8 cellular contexts compared by ENCODE assay signal in the genomic region with DNA sequence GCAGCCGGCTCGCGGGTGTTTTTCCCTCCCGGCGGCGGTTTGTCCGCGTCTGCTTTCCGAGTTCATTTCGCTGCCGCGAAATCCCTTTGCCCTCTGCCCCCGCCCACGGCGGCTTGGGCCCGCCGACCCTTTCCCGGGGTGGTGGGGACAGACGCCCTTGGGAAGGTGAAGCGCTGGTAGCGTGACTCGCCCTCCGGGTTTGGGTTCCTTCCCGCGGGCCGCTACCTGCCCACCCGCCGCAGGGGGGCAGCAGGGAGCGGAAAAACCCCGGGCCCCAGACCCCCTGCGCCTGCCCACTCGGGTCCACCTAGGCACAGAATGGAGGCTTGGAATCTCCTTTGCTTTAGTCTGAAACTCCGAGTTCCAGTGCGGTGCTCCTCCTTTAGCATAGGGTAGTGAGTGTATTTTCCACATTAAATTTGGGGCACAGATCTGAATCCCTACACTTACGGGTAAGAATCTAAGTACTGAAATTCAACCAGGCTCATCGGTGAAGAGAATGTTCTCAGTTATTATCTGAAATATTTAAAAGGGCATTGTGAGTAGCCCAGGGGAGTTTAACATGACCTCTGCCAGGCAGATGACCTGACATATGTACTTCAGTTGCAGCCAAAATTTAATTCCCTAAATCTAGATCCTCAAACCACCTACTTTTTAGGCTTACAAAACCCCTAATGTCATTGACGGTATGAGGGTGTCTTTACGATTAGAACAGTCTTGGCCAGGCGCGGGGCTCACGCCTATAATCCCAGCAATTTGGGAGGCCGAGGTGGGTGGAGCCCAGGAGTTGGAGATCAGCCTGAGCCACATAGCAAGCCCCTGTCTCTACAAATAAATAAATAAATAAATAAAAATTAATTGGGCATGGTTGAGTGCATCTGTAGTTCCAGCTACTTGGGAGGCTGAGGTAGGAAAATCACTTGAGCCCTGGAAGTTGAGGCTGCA. TPM values are rescaled to one million over a fixed set of nuclear protein-coding genes. Genes with fewer than 3 reads are reported as not detected.
DNase-seq lines count a peak whose midpoint lies in the region; ATAC-seq and TF ChIP-seq lines count a peak whose summit lies in the region.

No MANE protein-coding gene starts in this region.

- H3K4me1 Mint-ChIP-seq in activated naive CD4-positive, alpha-beta T cell treated with anti-CD3 and anti-CD28 coated beads for 36 hours (ENCODE audit: low read depth), result peaks cover 29% of the 10 kb centered on the region

- H3K36me3 ChIP-seq in HUES64 (ENCODE audit: insufficient read depth, low read length) (peaks cover 61% of the 10 kb centered on the region), SJSA1 (peaks cover 83% of the 10 kb centered on the region), heart right ventricle (peaks cover 0 to 60% (median 26%) of the 10 kb centered on the region in 9 donors), psoas muscle (ENCODE audit: insufficient read depth in 1 of 2, low read depth in 1 of 2) (peaks cover 10 to 61% of the 10 kb centered on the region in 2 donors), vagina (peaks cover 0 to 40% of the 10 kb centered on the region in 2 donors)

- H3K27me3 ChIP-seq in HUES64 (ENCODE audit: insufficient read depth, low read length), result no peaks in the 10 kb centered on the region
- no peaks in the 10 kb centered on the region for H3K27me3 ChIP-seq in SJSA1 (replicated peaks)
- H3K27me3 ChIP-seq in heart right ventricle, result no peaks in the 10 kb centered on the region
- no peaks in the 10 kb centered on the region for H3K27me3 ChIP-seq in psoas muscle (ENCODE audit: insufficient read depth in 3 of 3, low read length in 2 of 3)
- no peaks in the 10 kb centered on the region for H3K27me3 ChIP-seq in vagina

- H3K9me3 Mint-ChIP-seq in activated naive CD4-positive, alpha-beta T cell treated with anti-CD3 and anti-CD28 coated beads for 36 hours, result no peaks in the 10 kb centered on the region

- H3K9me3 ChIP-seq in HUES64 (ENCODE audit: insufficient read depth, low read depth, low read length) (no peaks in the 10 kb centered on the region), SJSA1 (replicated peaks) (no peaks in the 10 kb centered on the region), heart right ventricle (no peaks in the 10 kb centered on the region), psoas muscle (no peaks in the 10 kb centered on the region), vagina (no peaks in the 10 kb centered on the region)

- WGBS in HUES64, result 15% methylated on average over 42 of the region's 42 CpGs
- WGBS in heart right ventricle, 2 donors, result 17 to 21% methylated on average over 42 of the region's 42 CpGs
- 15 to 17% (median 16%) methylated on average over 40 to 42 of the region's 42 CpGs for WGBS in psoas muscle, 3 donors

- no peak for TF ChIP-seq POLR2A in vagina (IDR thresholded peaks at IDR 0.05)

- peak overlapping the region; percentile 76 for H3K27ac Mint-ChIP-seq in activated naive CD4-positive, alpha-beta T cell treated with anti-CD3 and anti-CD28 coated beads for 36 hours

- peak overlapping the region; percentile 77 for H3K27ac ChIP-seq in HUES64 (ENCODE audit: low read depth, low read length)
- H3K27ac ChIP-seq in SJSA1, result peak overlapping the region; percentile 70
- H3K27ac ChIP-seq in heart right ventricle, result peak overlapping the region; percentile 76 to 98 (median 93)
- peak overlapping the region; percentile 100 for H3K27ac ChIP-seq in psoas muscle
- peak overlapping the region; percentile 89 for H3K27ac ChIP-seq in vagina

- peaks cover 43% of the 10 kb centered on the region for H3K36me3 Mint-ChIP-seq in activated naive CD4-positive, alpha-beta T cell treated with anti-CD3 and anti-CD28 coated beads for 36 hours (ENCODE audit: low read depth)

- TF ChIP-seq CTCF in heart right ventricle (IDR thresholded peaks at IDR 0.05) (peak; percentile 28 to 80 (median 67)), psoas muscle (IDR thresholded peaks at IDR 0.05) (peak; percentile 68), vagina (IDR thresholded peaks at IDR 0.05) (peak in 2 of 3 experiments; percentile 34 to 44)

- intact Hi-C loops in activated naive CD4-positive, alpha-beta T cell treated with anti-CD3 and anti-CD28 coated beads for 36 hours (cut with micrococcal nuclease), result loop anchor here (1.0 to 5.0 kb wide), 4 partner anchors 14 to 300 kb away; a partner anchor contains a TSS
- intact Hi-C loops in heart right ventricle (cut with DNase I) (loop anchor here in 2 of 10 donors (1.0 to 5.0 kb wide), 3 partner anchors 46 to 165 kb away; a partner anchor contains a TSS), psoas muscle (cut with DNase I) (loop anchor here (1.0 to 5.0 kb wide), 2 partner anchors 14 to 165 kb away; a partner anchor contains a TSS), vagina (cut with DNase I) (no loop called here)

- peaks cover 2% of the 10 kb centered on the region for H3K4me1 ChIP-seq in HUES64 (ENCODE audit: insufficient read depth, low read length)
- peaks cover 12% of the 10 kb centered on the region for H3K4me1 ChIP-seq in SJSA1 (replicated peaks)
- H3K4me1 ChIP-seq in heart right ventricle, result peaks cover 0 to 20% (median 14%) of the 10 kb centered on the region in 9 donors
- H3K4me1 ChIP-seq in psoas muscle, result peaks cover 16% of the 10 kb centered on the region
- H3K4me1 ChIP-seq in vagina, result peaks cover 22% of the 10 kb centered on the region

- DNase-seq in DMS53 treated with DMSO at 0.1 percent for 48 hours (lab: John Stamatoyannopoulos, UW; ENCODE audit: unreplicated experiment), result peak; percentile 32
- DNase-seq in SJSA1 (ENCODE audit: low read depth in 1 of 2, low spot score in 2 of 2), result peak; percentile 77 to 83
- DNase-seq in activated naive CD4-positive, alpha-beta T cell treated with anti-CD3 and anti-CD28 coated beads for 36 hours, result peak; percentile 66
- DNase-seq in heart right ventricle, result peak; percentile 16 to 56
- DNase-seq in psoas muscle, result peak; percentile 64 to 75
- peak in 1 of 2 donors; percentile 84 for DNase-seq in vagina (ENCODE audit: extremely low spot score in 2 of 2)

- CTCF ChIA-PET in activated naive CD4-positive, alpha-beta T cell treated with anti-CD3 and anti-CD28 coated beads for 36 hours (lab: Charles Lee), result interaction anchor here (2.9 kb wide), 1 partner anchor 14 kb away, joined by 13 read pairs; a partner anchor contains a TSS

- H3K27me3 Mint-ChIP-seq in activated naive CD4-positive, alpha-beta T cell treated with anti-CD3 and anti-CD28 coated beads for 36 hours (ENCODE audit: low read depth), result no peaks in the 10 kb centered on the region

- ATAC-seq in GM21515 (IDR thresholded peaks at IDR 0.05; ENCODE audit: unreplicated experiment) (peak; percentile 48), heart right ventricle (peak; percentile 21 to 52 (median 43)), psoas muscle (peak; percentile 63 to 76 (median 67))

- peak overlapping the region; percentile 96 for H3K9ac ChIP-seq in HUES64 (ENCODE audit: low read depth, low read length)

- H3K4me3 Mint-ChIP-seq in activated naive CD4-positive, alpha-beta T cell treated with anti-CD3 and anti-CD28 coated beads for 36 hours, result peak overlapping the region; percentile 78

- H3K4me3 ChIP-seq in HUES64 (ENCODE audit: low read length), result peak overlapping the region; percentile 90
- H3K4me3 ChIP-seq in SJSA1, result peak overlapping the region; percentile 92
- peak overlapping the region; percentile 65 to 97 (median 90) for H3K4me3 ChIP-seq in heart right ventricle
- peak overlapping the region; percentile 99 for H3K4me3 ChIP-seq in psoas muscle
- H3K4me3 ChIP-seq in vagina, result peak overlapping the region; percentile 70 to 87

RNA-seq across cellular contexts. Expression of a gene that starts 1.0 kb away (rescaled TPM):
- polyA plus RNA-seq in HUES64 (2013, experiment 1 of 2), result 529 TPM
- 477 TPM for polyA plus RNA-seq in HUES64 (2013, experiment 2 of 2)
- total RNA-seq in SJSA1 (2014; rRNA removed; shearing (Covaris generic)), result 970 and 1,165 TPM in 2 replicates
- total RNA-seq in activated naive CD4-positive, alpha-beta T cell treated with anti-CD3 and anti-CD28 coated beads for 36 hours, result 1,000 to 10,000 TPM; 1,086 to 1,094 TPM
- total RNA-seq in heart right ventricle (100 to 1,000 TPM; 117 to 302 (median 208) TPM), psoas muscle (100 to 1,000 TPM; 334 to 550 (median 422) TPM), vagina (468 TPM)
- polyA plus RNA-seq in heart right ventricle (100 to 1,000 TPM; 351 to 965 TPM), psoas muscle (1,000 to 10,000 TPM in 1 of 3 donors, 100 to 1,000 TPM in 2; 607 to 1,336 (median 718) TPM)

RNA-seq across cellular contexts. Expression of a gene that starts 13.9 kb away (rescaled TPM):
- 229 TPM for polyA plus RNA-seq in HUES64 (2013, experiment 1 of 2)
- 203 TPM for polyA plus RNA-seq in HUES64 (2013, experiment 2 of 2)
- 314 and 437 TPM in 2 replicates for total RNA-seq in SJSA1 (2014; rRNA removed; shearing (Covaris generic))
- total RNA-seq in activated naive CD4-positive, alpha-beta T cell treated with anti-CD3 and anti-CD28 coated beads for 36 hours, result 100 to 1,000 TPM; 259 to 263 TPM
- 10 to 100 TPM; 12.9 to 52.0 (median 21.8) TPM for total RNA-seq in heart right ventricle
- polyA plus RNA-seq in heart right ventricle, result 100 to 1,000 TPM in 1 of 2 donors, 10 to 100 TPM in 1; 31.8 to 169 TPM
- total RNA-seq in psoas muscle, result 10 to 100 TPM; 29.3 to 75.0 (median 50.9) TPM
- polyA plus RNA-seq in psoas muscle, result 100 to 1,000 TPM in 1 of 3 donors, 10 to 100 TPM in 2; 55.8 to 328 (median 71.1) TPM
- total RNA-seq in vagina, result 50.8 TPM

RNA-seq across cellular contexts. Expression of a gene that starts 46.6 kb away (rescaled TPM):
- polyA plus RNA-seq in HUES64 (2013, experiment 1 of 2), result 31.1 TPM
- 32.3 TPM for polyA plus RNA-seq in HUES64 (2013, experiment 2 of 2)
- 101 and 138 TPM in 2 replicates for total RNA-seq in SJSA1 (2014; rRNA removed; shearing (Covaris generic))
- total RNA-seq in activated naive CD4-positive, alpha-beta T cell treated with anti-CD3 and anti-CD28 coated beads for 36 hours, result 10 to 100 TPM; 39.8 to 43.2 TPM
- total RNA-seq in heart right ventricle (10 to 100 TPM; 43.3 to 65.8 (median 52.8) TPM), psoas muscle (100 to 1,000 TPM in 3 of 4 donors, 10 to 100 TPM in 1; 82.1 to 133 (median 121) TPM), vagina (92.6 TPM)
- polyA plus RNA-seq in heart right ventricle (10 to 100 TPM; 20.7 to 24.0 TPM), psoas muscle (10 to 100 TPM; 34.8 to 92.1 (median 54.1) TPM)
